Comparison of ENCODE assay signal across 21 cellular contexts in genomic region chr22:49440931-49441330, GRCh38.
"Had no signal": no experiment of that assay in that cellular context is flagged by ENCODE, and none has a peak within 500 bp of the region (broad histone marks: within the 10 kb centered on the region; RNA-seq: fewer than 3 reads in every experiment).

No MANE protein-coding gene starts in this region.

- H3K4me3 ChIP-seq: colonic mucosa, esophagus muscularis mucosa, gastroesophageal sphincter, heart left ventricle, hepatocyte, left ventricle myocardium inferior, lower lobe of right lung had no signal

- DNase-seq: colonic mucosa; cortex of kidney; effector CD8-positive, alpha-beta T cell; effector memory CD8-positive, alpha-beta T cell; foreskin keratinocyte; heart left ventricle; hypothalamus; immature natural killer cell; islet precursor cell; kidney; kidney glomerular epithelial cell; left colon; left ventricle myocardium inferior; lower lobe of right lung; mesenchymal stem cell; midbrain had no signal

- H3K9me3 Mint-ChIP-seq: dendritic cell treated with granulocyte-macrophage colony-stimulating factor and Interleukin-4, amounts not matched to agents 40 ng/mL and 50 ng/mL, for 4 days; effector memory CD8-positive, alpha-beta T cell; immature natural killer cell had no signal

- ATAC-seq: effector memory CD8-positive, alpha-beta T cell; foreskin keratinocyte; gastroesophageal sphincter; heart left ventricle; left colon; left lobe of liver; lower lobe of right lung had no signal

- H3K4me2 ChIP-seq: hepatocyte had no signal

- H3K9me3 ChIP-seq: colonic mucosa, esophagus muscularis mucosa, gastroesophageal sphincter, heart left ventricle, lower lobe of right lung had no signal

- H3K27ac ChIP-seq: colonic mucosa, esophagus muscularis mucosa, foreskin keratinocyte, gastroesophageal sphincter, heart left ventricle, hepatocyte, left ventricle myocardium inferior, lower lobe of right lung had no signal

- H3K4me1 ChIP-seq: colonic mucosa, esophagus muscularis mucosa, foreskin keratinocyte, gastroesophageal sphincter, heart left ventricle, left ventricle myocardium inferior, lower lobe of right lung had no signal

- H3K36me3 ChIP-seq: colonic mucosa, esophagus muscularis mucosa, gastroesophageal sphincter, heart left ventricle, left ventricle myocardium inferior, lower lobe of right lung had no signal

- H3K4me3 Mint-ChIP-seq: dendritic cell treated with granulocyte-macrophage colony-stimulating factor and Interleukin-4, amounts not matched to agents 40 ng/mL and 50 ng/mL, for 4 days; effector memory CD8-positive, alpha-beta T cell; immature natural killer cell had no signal

- H3K27ac Mint-ChIP-seq: dendritic cell treated with granulocyte-macrophage colony-stimulating factor and Interleukin-4, amounts not matched to agents 40 ng/mL and 50 ng/mL, for 4 days; effector memory CD8-positive, alpha-beta T cell; immature natural killer cell had no signal

- H3K27me3 ChIP-seq: colonic mucosa, foreskin keratinocyte, hepatocyte had no signal

- H3K36me3 Mint-ChIP-seq: immature natural killer cell had no signal

- H3K79me2 ChIP-seq: hepatocyte had no signal

- H3K4me1 Mint-ChIP-seq: immature natural killer cell had no signal
